Comparison of ENCODE assay signal across 8 cellular contexts in the genomic region with DNA sequence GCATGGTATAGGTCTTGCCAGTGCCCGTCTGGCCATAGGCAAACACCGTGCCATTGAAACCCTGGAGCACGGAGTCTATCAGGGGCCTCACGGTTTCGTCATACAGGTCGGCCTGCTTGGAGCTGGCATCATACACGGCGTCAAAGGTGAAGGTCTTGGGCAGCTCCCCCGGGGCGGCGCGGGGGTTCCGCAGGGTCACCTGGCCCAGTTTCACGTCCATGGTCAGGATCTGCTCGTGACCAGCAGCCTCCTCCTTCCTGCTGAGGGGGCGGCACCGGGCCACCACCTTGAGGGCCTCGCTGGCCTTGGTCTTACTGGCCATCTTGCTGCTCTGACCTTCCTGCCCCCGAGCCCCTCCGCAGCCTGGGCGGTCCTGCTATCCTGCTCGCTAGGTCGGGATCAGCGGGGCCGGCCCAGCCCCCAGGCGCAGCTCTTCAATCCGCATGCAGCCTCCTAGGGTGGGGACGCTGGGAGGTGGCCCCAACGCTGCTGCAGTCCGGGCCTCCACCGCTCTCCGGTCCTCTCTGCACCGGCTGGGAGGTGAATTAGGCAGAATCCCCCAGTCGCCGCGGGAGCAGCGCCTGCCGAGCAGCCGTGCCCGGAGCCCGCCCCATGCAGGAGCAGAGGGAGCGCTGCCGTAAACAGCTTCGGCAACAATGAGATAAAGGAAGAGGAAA. TPM values are rescaled to one million over a fixed set of nuclear protein-coding genes. Genes with fewer than 3 reads are reported as not detected.
DNase-seq lines count a peak whose midpoint lies in the region; ATAC-seq and TF ChIP-seq lines count a peak whose summit lies in the region.

No MANE protein-coding gene starts in this region.

- H3K79me2 ChIP-seq in Loucy (ENCODE audit: insufficient read depth, low read length): peaks cover 12% of the 10 kb centered on the region; the same call in 1 of the 2 replicates

- TF ChIP-seq CTCF in Loucy (conservative IDR thresholded peaks at IDR 0.05; ENCODE audit: low read length) (no peak), right lobe of liver (IDR thresholded peaks at IDR 0.05) (no peak)

- no peaks in the 10 kb centered on the region for H3K9me3 ChIP-seq in BLaER1 treated with 17β-estradiol and CSF1 and Interleukin-3, amounts not matched to agents 10 nM and 100 nM (replicated peaks in 1 of 11)
- H3K9me3 ChIP-seq in Loucy (ENCODE audit: insufficient read depth, low read depth, low read length) (no peaks in the 10 kb centered on the region), right lobe of liver (no peaks in the 10 kb centered on the region)

- H3K4me1 ChIP-seq in BLaER1 treated with 17β-estradiol and CSF1 and Interleukin-3, amounts not matched to agents 10 nM and 100 nM: peaks cover 49 to 54% (median 51%) of the 10 kb centered on the region in 10 experiments
- peaks cover 53% of the 10 kb centered on the region for H3K4me1 ChIP-seq in Loucy (ENCODE audit: insufficient read depth, low read length, poor library complexity, severe bottlenecking)
- H3K4me1 ChIP-seq in right lobe of liver: peaks cover 0 to 6% (median 0%) of the 10 kb centered on the region in 4 donors

- H3K4me2 ChIP-seq in BLaER1 treated with 17β-estradiol and CSF1 and Interleukin-3, amounts not matched to agents 10 nM and 100 nM: peak overlapping the region; percentile 92 to 100 (median 99)
- peak overlapping the region; percentile 86 for H3K4me2 ChIP-seq in Loucy (ENCODE audit: low read depth, low read length, poor library complexity, severe bottlenecking)

- no peaks in the 10 kb centered on the region for H3K9me2 ChIP-seq in Loucy (replicated peaks; ENCODE audit: low read depth, low read length)

- peak in 5 of 61 donors; percentile 36 to 74 (median 51) for DNase-seq in caudate nucleus (lab: John Stamatoyannopoulos, UW)
- peak in 1 of 3 donors; percentile 51 for DNase-seq in right lobe of liver
- DNase-seq in substantia nigra (lab: John Stamatoyannopoulos, UW): peak in 4 of 49 donors; percentile 49 to 76 (median 56)
- no peak for DNase-seq in DMS153 treated with DMSO at 0.1 percent for 48 hours (lab: John Stamatoyannopoulos, UW; ENCODE audit: unreplicated experiment)
- DNase-seq in T1000 (lab: John Stamatoyannopoulos, UW): no peak

- peak overlapping the region; percentile 68 to 90 (median 81) for H3K4me3 ChIP-seq in BLaER1 treated with 17β-estradiol and CSF1 and Interleukin-3, amounts not matched to agents 10 nM and 100 nM
- H3K4me3 ChIP-seq in Loucy (ENCODE audit: low read length, poor library complexity, severe bottlenecking) (peak overlapping the region; percentile 97), right lobe of liver (peak overlapping the region; percentile 61 to 70 (median 68))

- H2AFZ ChIP-seq in Loucy (ENCODE audit: low read length): peak overlapping the region; percentile 100

- intact Hi-C loops in right lobe of liver (cut with DNase I): no loop called here

- ATAC-seq in GM19395 (IDR thresholded peaks at IDR 0.05; ENCODE audit: unreplicated experiment): peak; percentile 36
- peak; percentile 30 to 45 (median 41) for ATAC-seq in right lobe of liver

- H4K20me1 ChIP-seq in BLaER1 treated with 17β-estradiol and CSF1 and Interleukin-3, amounts not matched to agents 10 nM and 100 nM: peaks cover 0 to 40% (median 21%) of the 10 kb centered on the region in 11 experiments; a peak in 12 of 22 replicates
- no peaks in the 10 kb centered on the region for H4K20me1 ChIP-seq in Loucy (ENCODE audit: insufficient read depth, low read length, poor library complexity, severe bottlenecking)

- no CpG with 5 or more reads among the region's 44 CpGs for WGBS in right lobe of liver (ENCODE audit: insufficient coverage, low coverage, low lambda C conversion rate, missing lambda C conversion rate)

- peaks cover 0 to 13% (median under 1%) of the 10 kb centered on the region in 11 experiments; a peak in 4 of 22 replicates for H3K36me3 ChIP-seq in BLaER1 treated with 17β-estradiol and CSF1 and Interleukin-3, amounts not matched to agents 10 nM and 100 nM
- H3K36me3 ChIP-seq in Loucy (ENCODE audit: insufficient read depth, low read length): no peaks in the 10 kb centered on the region
- no peaks in the 10 kb centered on the region for H3K36me3 ChIP-seq in right lobe of liver

- H3K27ac ChIP-seq in BLaER1 treated with 17β-estradiol and CSF1 and Interleukin-3, amounts not matched to agents 10 nM and 100 nM: peak overlapping the region; percentile 31 to 84 (median 77); a peak in 21 of 22 replicates
- peak overlapping the region; percentile 72 for H3K27ac ChIP-seq in caudate nucleus (ENCODE audit: low read depth, low read length)
- peak overlapping the region in 2 of 3 donors; percentile 31 to 63 for H3K27ac ChIP-seq in right lobe of liver
- H3K27ac ChIP-seq in substantia nigra (ENCODE audit: low read depth, low read length, poor library complexity, severe bottlenecking): peak overlapping the region; percentile 86

- peak overlapping the region; percentile 80 to 88 (median 83) for H3K9ac ChIP-seq in BLaER1 treated with 17β-estradiol and CSF1 and Interleukin-3, amounts not matched to agents 10 nM and 100 nM
- H3K9ac ChIP-seq in Loucy (ENCODE audit: low read depth, low read length, poor library complexity, severe bottlenecking): peak overlapping the region; percentile 79

- no peaks in the 10 kb centered on the region for H3F3A ChIP-seq in Loucy (ENCODE audit: low read depth)

- H3K27me3 ChIP-seq in BLaER1 treated with 17β-estradiol and CSF1 and Interleukin-3, amounts not matched to agents 10 nM and 100 nM: no peaks in the 10 kb centered on the region
- H3K27me3 ChIP-seq in Loucy (ENCODE audit: insufficient read depth, low read length, poor library complexity, severe bottlenecking) (no peaks in the 10 kb centered on the region), right lobe of liver (no peaks in the 10 kb centered on the region)

- no peak for TF ChIP-seq POLR2A in right lobe of liver (IDR thresholded peaks at IDR 0.05)

RNA-seq across cellular contexts. Expression of a gene that starts 0.6 kb away (rescaled TPM):
- 1 to 10 TPM in 3 of 6 experiments, under 1 TPM in 3; 0.88 to 2.2 (median 1.0) TPM for total RNA-seq in right lobe of liver

RNA-seq across cellular contexts. Expression of a gene that starts 52.1 kb away (rescaled TPM):
- total RNA-seq in right lobe of liver: 10 to 100 TPM; 41.6 to 95.1 (median 70.6) TPM
